ENCODE assay signal across 1 cellular context in the genomic region with DNA sequence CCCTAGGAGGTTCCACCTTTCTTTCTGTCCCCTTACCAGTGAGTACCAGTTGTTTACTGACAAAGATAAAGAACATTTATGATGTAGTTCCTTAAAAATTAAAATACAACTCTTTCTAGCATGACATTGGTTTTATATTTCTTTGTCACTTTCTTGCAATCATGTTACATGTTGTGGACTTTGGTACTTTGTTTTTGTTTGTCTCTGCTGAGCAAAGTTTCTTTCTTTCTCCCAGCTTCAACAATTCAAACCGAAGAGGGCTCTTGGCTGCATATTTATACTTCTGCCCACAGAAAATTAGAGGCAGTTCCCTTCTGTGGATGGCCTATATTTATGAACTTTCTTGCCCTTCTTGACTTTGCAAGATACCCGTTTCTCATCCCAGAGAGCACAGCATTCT.
TF ChIP-seq lines count a peak whose summit lies in the region.

No MANE protein-coding gene starts in this region.

TF ChIP-seq in GM23338, 12 proteins besides CTCF, POLR2A, EP300 and RAD21 (continued from another document):
- TF ChIP-seq, protein P1, sequence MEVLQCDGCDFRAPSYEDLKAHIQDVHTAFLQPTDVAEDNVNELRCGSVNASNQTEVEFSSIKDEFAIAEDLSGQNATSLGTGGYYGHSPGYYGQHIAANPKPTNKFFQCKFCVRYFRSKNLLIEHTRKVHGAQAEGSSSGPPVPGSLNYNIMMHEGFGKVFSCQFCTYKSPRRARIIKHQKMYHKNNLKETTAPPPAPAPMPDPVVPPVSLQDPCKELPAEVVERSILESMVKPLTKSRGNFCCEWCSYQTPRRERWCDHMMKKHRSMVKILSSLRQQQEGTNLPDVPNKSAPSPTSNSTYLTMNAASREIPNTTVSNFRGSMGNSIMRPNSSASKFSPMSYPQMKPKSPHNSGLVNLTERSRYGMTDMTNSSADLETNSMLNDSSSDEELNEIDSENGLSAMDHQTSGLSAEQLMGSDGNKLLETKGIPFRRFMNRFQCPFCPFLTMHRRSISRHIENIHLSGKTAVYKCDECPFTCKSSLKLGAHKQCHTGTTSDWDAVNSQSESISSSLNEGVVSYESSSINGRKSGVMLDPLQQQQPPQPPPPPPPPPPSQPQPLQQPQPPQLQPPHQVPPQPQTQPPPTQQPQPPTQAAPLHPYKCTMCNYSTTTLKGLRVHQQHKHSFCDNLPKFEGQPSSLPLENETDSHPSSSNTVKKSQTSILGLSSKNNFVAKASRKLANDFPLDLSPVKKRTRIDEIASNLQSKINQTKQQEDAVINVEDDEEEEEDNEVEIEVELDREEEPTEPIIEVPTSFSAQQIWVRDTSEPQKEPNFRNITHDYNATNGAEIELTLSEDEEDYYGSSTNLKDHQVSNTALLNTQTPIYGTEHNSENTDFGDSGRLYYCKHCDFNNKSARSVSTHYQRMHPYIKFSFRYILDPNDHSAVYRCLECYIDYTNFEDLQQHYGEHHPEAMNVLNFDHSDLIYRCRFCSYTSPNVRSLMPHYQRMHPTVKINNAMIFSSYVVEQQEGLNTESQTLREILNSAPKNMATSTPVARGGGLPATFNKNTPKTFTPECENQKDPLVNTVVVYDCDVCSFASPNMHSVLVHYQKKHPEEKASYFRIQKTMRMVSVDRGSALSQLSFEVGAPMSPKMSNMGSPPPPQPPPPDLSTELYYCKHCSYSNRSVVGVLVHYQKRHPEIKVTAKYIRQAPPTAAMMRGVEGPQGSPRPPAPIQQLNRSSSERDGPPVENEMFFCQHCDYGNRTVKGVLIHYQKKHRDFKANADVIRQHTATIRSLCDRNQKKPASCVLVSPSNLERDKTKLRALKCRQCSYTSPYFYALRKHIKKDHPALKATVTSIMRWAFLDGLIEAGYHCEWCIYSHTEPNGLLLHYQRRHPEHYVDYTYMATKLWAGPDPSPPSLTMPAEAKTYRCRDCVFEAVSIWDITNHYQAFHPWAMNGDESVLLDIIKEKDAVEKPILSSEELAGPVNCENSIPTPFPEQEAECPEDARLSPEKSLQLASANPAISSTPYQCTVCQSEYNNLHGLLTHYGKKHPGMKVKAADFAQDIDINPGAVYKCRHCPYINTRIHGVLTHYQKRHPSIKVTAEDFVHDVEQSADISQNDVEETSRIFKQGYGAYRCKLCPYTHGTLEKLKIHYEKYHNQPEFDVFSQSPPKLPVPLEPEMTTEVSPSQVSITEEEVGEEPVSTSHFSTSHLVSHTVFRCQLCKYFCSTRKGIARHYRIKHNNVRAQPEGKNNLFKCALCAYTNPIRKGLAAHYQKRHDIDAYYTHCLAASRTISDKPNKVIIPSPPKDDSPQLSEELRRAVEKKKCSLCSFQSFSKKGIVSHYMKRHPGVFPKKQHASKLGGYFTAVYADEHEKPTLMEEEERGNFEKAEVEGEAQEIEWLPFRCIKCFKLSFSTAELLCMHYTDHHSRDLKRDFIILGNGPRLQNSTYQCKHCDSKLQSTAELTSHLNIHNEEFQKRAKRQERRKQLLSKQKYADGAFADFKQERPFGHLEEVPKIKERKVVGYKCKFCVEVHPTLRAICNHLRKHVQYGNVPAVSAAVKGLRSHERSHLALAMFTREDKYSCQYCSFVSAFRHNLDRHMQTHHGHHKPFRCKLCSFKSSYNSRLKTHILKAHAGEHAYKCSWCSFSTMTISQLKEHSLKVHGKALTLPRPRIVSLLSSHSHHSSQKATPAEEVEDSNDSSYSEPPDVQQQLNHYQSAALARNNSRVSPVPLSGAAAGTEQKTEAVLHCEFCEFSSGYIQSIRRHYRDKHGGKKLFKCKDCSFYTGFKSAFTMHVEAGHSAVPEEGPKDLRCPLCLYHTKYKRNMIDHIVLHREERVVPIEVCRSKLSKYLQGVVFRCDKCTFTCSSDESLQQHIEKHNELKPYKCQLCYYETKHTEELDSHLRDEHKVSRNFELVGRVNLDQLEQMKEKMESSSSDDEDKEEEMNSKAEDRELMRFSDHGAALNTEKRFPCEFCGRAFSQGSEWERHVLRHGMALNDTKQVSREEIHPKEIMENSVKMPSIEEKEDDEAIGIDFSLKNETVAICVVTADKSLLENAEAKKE (CRISPR knock-in tag; IDR thresholded peaks at IDR 0.05) = no peak
- TF ChIP-seq POLR2AphosphoS5 (IDR thresholded peaks at IDR 0.05; ENCODE audit: low read depth) = no peak
- TF ChIP-seq ZNF331 (CRISPR knock-in tag; IDR thresholded peaks at IDR 0.05; ENCODE audit: low read depth) = no peak
- TF ChIP-seq EZH2phosphoT487 (IDR thresholded peaks at IDR 0.05; ENCODE audit: unreplicated experiment) = no peak
